In genomic region chr10:876442-876841, GRCh38 we compare ENCODE assay signal across 26 cellular contexts.
"Had no signal": no experiment of that assay in that cellular context is flagged by ENCODE, and none has a peak within 500 bp of the region (broad histone marks: within the 10 kb centered on the region; RNA-seq: fewer than 3 reads in every experiment).

No MANE protein-coding gene starts in this region.

- H3K4me3 Mint-ChIP-seq: central memory CD8-positive, alpha-beta T cell; dendritic cell treated with granulocyte-macrophage colony-stimulating factor and Interleukin-4, amounts not matched to agents 40 ng/mL and 50 ng/mL, for 4 days; endodermal cell; naive thymus-derived CD4-positive, alpha-beta T cell; nephron; neural progenitor cell; stimulated activated naive B cell treated with anti-CD40 and anti-IgM and Interleukin-4, amounts not matched to agents 10 μg/mL and 1 μg/mL and 100 μg/mL, for 72 hours; stimulated activated naive CD8-positive, alpha-beta T cell treated with anti-CD3 and anti-CD28 coated beads, Interleukin-15, Interleukin-2, amounts not matched to agents 100 ng/mL and 50 ng/mL, for 24 hours had no signal

- H3K27ac ChIP-seq: colonic mucosa, epithelial cell of prostate, heart left ventricle, hepatocyte, left lung, neural progenitor cell, prostate gland, right atrium auricular region, sigmoid colon, skin epidermis, spleen, thoracic aorta, tibial nerve, upper lobe of left lung had no signal

- H3K27me3 ChIP-seq: colonic mucosa, heart left ventricle, hepatocyte, left lung, neural progenitor cell, right atrium auricular region, sigmoid colon, spleen, tibial nerve, upper lobe of left lung had no signal

- H3K9me3 ChIP-seq: colonic mucosa, heart left ventricle, left lung, prostate gland, right atrium auricular region, sigmoid colon, spleen, thoracic aorta, tibial nerve, upper lobe of left lung had no signal

- H3K4me3 ChIP-seq: colonic mucosa, heart left ventricle, hepatocyte, left lung, neural progenitor cell, prostate gland, right atrium auricular region, sigmoid colon, skin epidermis, spleen, thoracic aorta, tibial nerve, upper lobe of left lung had no signal

- H3K4me1 ChIP-seq: colonic mucosa, neural progenitor cell, prostate gland had no signal

- ATAC-seq: esophagus mucosa; heart left ventricle; left cardiac atrium; left lung; naive thymus-derived CD4-positive, alpha-beta T cell; stimulated activated naive B cell treated with anti-CD40 and anti-IgM and Interleukin-4, amounts not matched to agents 10 μg/mL and 1 μg/mL and 100 μg/mL, for 72 hours had no signal

- H3K9me3 Mint-ChIP-seq: central memory CD8-positive, alpha-beta T cell; dendritic cell treated with granulocyte-macrophage colony-stimulating factor and Interleukin-4, amounts not matched to agents 40 ng/mL and 50 ng/mL, for 4 days; endodermal cell; naive thymus-derived CD4-positive, alpha-beta T cell; nephron; neural progenitor cell; stimulated activated naive B cell treated with anti-CD40 and anti-IgM and Interleukin-4, amounts not matched to agents 10 μg/mL and 1 μg/mL and 100 μg/mL, for 72 hours; stimulated activated naive CD8-positive, alpha-beta T cell treated with anti-CD3 and anti-CD28 coated beads, Interleukin-15, Interleukin-2, amounts not matched to agents 100 ng/mL and 50 ng/mL, for 24 hours had no signal

- DNase-seq: colonic mucosa; effector CD8-positive, alpha-beta T cell; endodermal cell; foreskin melanocyte; heart left ventricle; left cardiac atrium; left lung; naive thymus-derived CD4-positive, alpha-beta T cell; sigmoid colon; spleen; stimulated activated CD4-positive, alpha-beta T cell treated with anti-CD3 and anti-CD28 coated beads, Interleukin-4, amount 100 ng/mL, for 4 hours; stimulated activated naive B cell treated with anti-CD40 and anti-IgM and Interleukin-4, amounts not matched to agents 10 μg/mL and 1 μg/mL and 100 μg/mL, for 72 hours; upper lobe of left lung had no signal

- H3K36me3 ChIP-seq: colonic mucosa, neural progenitor cell, prostate gland, thoracic aorta had no signal

- H3K27me3 Mint-ChIP-seq: central memory CD8-positive, alpha-beta T cell; dendritic cell treated with granulocyte-macrophage colony-stimulating factor and Interleukin-4, amounts not matched to agents 40 ng/mL and 50 ng/mL, for 4 days; naive thymus-derived CD4-positive, alpha-beta T cell; stimulated activated naive B cell treated with anti-CD40 and anti-IgM and Interleukin-4, amounts not matched to agents 10 μg/mL and 1 μg/mL and 100 μg/mL, for 72 hours; stimulated activated naive CD8-positive, alpha-beta T cell treated with anti-CD3 and anti-CD28 coated beads, Interleukin-15, Interleukin-2, amounts not matched to agents 100 ng/mL and 50 ng/mL, for 24 hours had no signal

- H3K27ac Mint-ChIP-seq: dendritic cell treated with granulocyte-macrophage colony-stimulating factor and Interleukin-4, amounts not matched to agents 40 ng/mL and 50 ng/mL, for 4 days; nephron; neural progenitor cell; stimulated activated naive B cell treated with anti-CD40 and anti-IgM and Interleukin-4, amounts not matched to agents 10 μg/mL and 1 μg/mL and 100 μg/mL, for 72 hours; stimulated activated naive CD8-positive, alpha-beta T cell treated with anti-CD3 and anti-CD28 coated beads, Interleukin-15, Interleukin-2, amounts not matched to agents 100 ng/mL and 50 ng/mL, for 24 hours had no signal

- H3K4me1 Mint-ChIP-seq: endodermal cell, neural progenitor cell had no signal
